ENCODE assay signal across 27 cellular contexts in the genomic region with DNA sequence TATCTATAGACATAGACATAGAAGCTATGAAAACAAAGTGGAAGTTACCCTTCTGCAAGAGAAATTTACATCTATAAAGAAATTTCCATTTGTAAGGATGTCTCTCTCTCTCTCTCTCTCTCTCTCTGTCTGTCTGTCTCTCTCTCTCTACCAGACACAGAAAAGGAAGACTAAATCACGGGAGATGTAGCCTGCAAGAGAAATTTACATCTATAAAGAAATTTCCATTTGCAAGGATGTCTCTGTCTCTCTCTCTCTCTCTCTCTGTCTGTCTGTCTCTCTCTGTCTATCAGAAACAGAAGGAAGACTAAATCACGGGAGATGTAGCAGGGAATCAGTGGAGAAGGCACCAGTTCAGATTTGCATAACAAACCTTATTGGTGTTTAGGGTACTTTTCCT.
"Had no signal": no experiment of that assay in that cellular context is flagged by ENCODE, and none has a peak within 500 bp of the region (broad histone marks: within the 10 kb centered on the region; RNA-seq: fewer than 3 reads in every experiment).

No MANE protein-coding gene starts in this region.

- H3K27me3 Mint-ChIP-seq: activated CD4-positive, alpha-beta memory T cell treated with anti-CD3 and anti-CD28 coated beads, Interleukin-2, amount 10 ng/mL, durations not matched to agents 7 days and 5 days; activated CD4-positive, alpha-beta T cell treated with anti-CD3 and anti-CD28 coated beads for 36 hours; activated T-helper 17 cell treated with anti-CD3 and anti-CD28 coated beads, Interleukin-2, amount 50 U/mL, for 72 hours had no signal

- H3K36me3 ChIP-seq: cardiac muscle cell, Peyer's patch, SJCRH30 had no signal

- H3K27ac Mint-ChIP-seq: activated CD4-positive, alpha-beta memory T cell treated with anti-CD3 and anti-CD28 coated beads, Interleukin-2, amount 10 ng/mL, durations not matched to agents 7 days and 5 days; activated CD4-positive, alpha-beta T cell treated with anti-CD3 and anti-CD28 coated beads for 36 hours; activated naive CD4-positive, alpha-beta T cell treated with anti-CD3 and anti-CD28 coated beads for 36 hours; activated naive CD8-positive, alpha-beta T cell; activated T-helper 17 cell treated with anti-CD3 and anti-CD28 coated beads, Interleukin-2, amount 50 U/mL, for 72 hours; brain had no signal

- FAIRE-seq: astrocyte had no signal

- DNase-seq: activated CD4-positive, alpha-beta memory T cell treated with anti-CD3 and anti-CD28 coated beads, Interleukin-2, amount 10 ng/mL, durations not matched to agents 7 days and 5 days; activated CD4-positive, alpha-beta T cell treated with anti-CD3 and anti-CD28 coated beads for 36 hours; activated CD4-positive, alpha-beta T cell treated with anti-CD3 and anti-CD28 coated beads, Interleukin-2, amount 50 U/mL, for 1 hour; activated gamma-delta T cell; activated naive CD4-positive, alpha-beta T cell treated with anti-CD3 and anti-CD28 coated beads for 36 hours; activated T-cell treated with anti-CD3 and anti-CD28 coated beads for 4 hours; activated T-cell treated with anti-CD3 and anti-CD28 coated beads, Interleukin-2, amount 50 U/mL, for 48 hours; amygdala; MM.1S; NCI-H1105; NCI-H1436; NCI-H1694 treated with DMSO at 0.1 percent for 48 hours; NCI-H2029 treated with DMSO at 0.1 percent for 48 hours; NCI-H510A treated with DMSO at 0.1 percent for 48 hours; NCI-H69; Peyer's patch; Right ventricle myocardium superior; SJCRH30; SK-N-SH; T-helper 1 cell had no signal

- H3K9me3 ChIP-seq: Peyer's patch, SJCRH30, SK-N-SH had no signal

- H3K4me3 ChIP-seq: cardiac muscle cell, Peyer's patch, SJCRH30 had no signal

- H3K27ac ChIP-seq: cardiac muscle cell, Peyer's patch, RWPE1, SJCRH30, VCaP had no signal

- H3K4me2 ChIP-seq: SK-N-SH had no signal

- H3K9me3 Mint-ChIP-seq: activated CD4-positive, alpha-beta memory T cell treated with anti-CD3 and anti-CD28 coated beads, Interleukin-2, amount 10 ng/mL, durations not matched to agents 7 days and 5 days; activated naive CD4-positive, alpha-beta T cell treated with anti-CD3 and anti-CD28 coated beads for 36 hours; activated T-helper 17 cell treated with anti-CD3 and anti-CD28 coated beads, Interleukin-2, amount 50 U/mL, for 72 hours had no signal

- H3K27me3 ChIP-seq: cardiac muscle cell, Peyer's patch, SJCRH30 had no signal

- H3K4me3 Mint-ChIP-seq: activated CD4-positive, alpha-beta memory T cell treated with anti-CD3 and anti-CD28 coated beads, Interleukin-2, amount 10 ng/mL, durations not matched to agents 7 days and 5 days; activated CD4-positive, alpha-beta T cell treated with anti-CD3 and anti-CD28 coated beads for 36 hours; activated naive CD4-positive, alpha-beta T cell treated with anti-CD3 and anti-CD28 coated beads for 36 hours; activated naive CD8-positive, alpha-beta T cell; activated T-helper 17 cell treated with anti-CD3 and anti-CD28 coated beads, Interleukin-2, amount 50 U/mL, for 72 hours; brain had no signal

- H3K36me3 Mint-ChIP-seq: activated naive CD8-positive, alpha-beta T cell; brain had no signal

- H3K4me1 ChIP-seq: Peyer's patch, SJCRH30 had no signal

- H3K4me1 Mint-ChIP-seq: activated CD4-positive, alpha-beta memory T cell treated with anti-CD3 and anti-CD28 coated beads, Interleukin-2, amount 10 ng/mL, durations not matched to agents 7 days and 5 days; activated CD4-positive, alpha-beta T cell treated with anti-CD3 and anti-CD28 coated beads for 36 hours; activated T-helper 17 cell treated with anti-CD3 and anti-CD28 coated beads, Interleukin-2, amount 50 U/mL, for 72 hours had no signal

- H3K9ac ChIP-seq: SK-N-SH had no signal

- ATAC-seq: activated CD4-positive, alpha-beta T cell treated with anti-CD3 and anti-CD28 coated beads for 36 hours; activated T-helper 17 cell treated with anti-CD3 and anti-CD28 coated beads, Interleukin-2, amount 50 U/mL, for 72 hours had no signal
